ENCODE assay signal across 3 cellular contexts in genomic region chr5:69255940-69256339, GRCh38.
TF ChIP-seq lines count a peak whose summit lies in the region.
"Not testable (repeated sequence)": the region's sequence is repeated elsewhere in the genome, so short reads cannot be mapped to it uniquely, and the experiment has no call there.

No MANE protein-coding gene starts in this region.

TF ChIP-seq in SK-N-SH, 30 proteins besides CTCF, POLR2A, EP300 and RAD21:
- TF ChIP-seq FOSL2 (IDR thresholded peaks at IDR 0.05; ENCODE audit: borderline replicate concordance, low read depth) = peak; percentile 17; the same call in 1 of the 2 replicates
TF ChIP-seq in SK-N-SH: peak in this region for 1; not testable (repeated sequence) for 29.

TF ChIP-seq in K562, 482 proteins besides CTCF, POLR2A, EP300 and RAD21:
- TF ChIP-seq JUND (IDR thresholded peaks at IDR 0.05; ENCODE audit: borderline replicate concordance, low read depth, low read length) (peak; percentile 55; the same call in 1 of the 2 replicates), JUND (tag; IDR thresholded peaks at IDR 0.05; ENCODE audit: borderline replicate concordance, low read depth, low read length) (peak; percentile 20; the same call in 1 of the 3 replicates), PHF21A (IDR thresholded peaks at IDR 0.05; ENCODE audit: borderline replicate concordance, low read depth) (peak; percentile 62; the same call in 1 of the 2 replicates), KDM1A (IDR thresholded peaks at IDR 0.05) (peak; percentile 51 to 55; a peak in 3 of 4 replicates), ATF3 (IDR thresholded peaks at IDR 0.05) (peak; percentile 78), DPF2 (IDR thresholded peaks at IDR 0.05) (0 out of 2 replicates have a peak, but pooled peaks have one; percentile 25), ADNP (tag; IDR thresholded peaks at IDR 0.05) (0 out of 2 replicates have a peak, but pooled peaks have one; percentile 38), FOSL1 (tag; conservative IDR thresholded peaks at IDR 0.05) (peak; percentile 60)
- TF ChIP-seq ATF3 (CRISPR knock-in tag; conservative IDR thresholded peaks at IDR 0.05) = not testable (repeated sequence)

TF ChIP-seq in endothelial cell of umbilical vein, 7 proteins besides CTCF, POLR2A, EP300 and RAD21:
- TF ChIP-seq JUN (IDR thresholded peaks at IDR 0.05; ENCODE audit: borderline replicate concordance, insufficient read depth, insufficient read length, low read depth) = peak; percentile 3
